ENCODE assay signal across 16 cellular contexts in the genomic region with DNA sequence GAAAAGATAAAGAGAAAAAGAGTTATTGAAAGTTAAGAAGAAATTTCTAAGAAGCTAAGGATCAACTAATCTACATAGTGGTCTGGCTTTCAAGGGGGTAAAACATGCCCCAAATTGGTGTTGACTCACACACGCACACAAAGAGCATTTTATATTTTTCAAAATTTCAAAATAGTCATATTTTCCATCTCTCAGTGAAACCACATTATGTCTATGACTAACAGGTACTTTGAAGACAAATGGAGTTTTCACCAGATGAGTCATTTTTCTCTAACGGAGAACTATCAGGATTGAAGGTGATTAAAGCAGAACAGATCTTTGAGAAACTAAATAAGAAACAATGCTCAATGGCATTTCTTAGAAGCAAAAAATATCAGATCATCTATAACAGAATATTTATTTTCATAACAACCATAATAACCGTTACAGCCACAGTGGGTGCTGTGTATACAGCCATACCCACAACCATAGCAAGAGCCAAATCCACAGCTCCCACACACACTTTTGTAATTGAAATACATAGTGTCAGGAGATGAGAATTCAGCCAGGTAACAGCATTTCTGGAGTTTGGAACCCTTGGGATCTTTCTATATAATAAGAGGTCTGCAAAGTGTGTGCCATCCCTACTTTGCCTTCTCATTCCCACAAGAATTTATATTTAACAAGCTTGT. TPM values are rescaled to one million over a fixed set of nuclear protein-coding genes. Genes with fewer than 3 reads are reported as not detected.
DNase-seq lines count a peak whose midpoint lies in the region; FAIRE-seq and TF ChIP-seq lines count a peak whose summit lies in the region.
"Had no signal": no experiment of that assay in that cellular context is flagged by ENCODE, and none has a peak within 500 bp of the region (broad histone marks: within the 10 kb centered on the region; RNA-seq: fewer than 3 reads in every experiment).

A gene with protein sequence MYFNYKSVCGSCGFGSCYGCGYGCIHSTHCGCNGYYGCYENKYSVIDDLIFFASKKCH (minus strand): TSS at position 539 of the 671 bp plus-strand sequence. CDS start 18 bp downstream, at position 521.

- FAIRE-seq in RCC 7860 (lab: Jason Lieb, UNC) = peak; percentile 91
- FAIRE-seq: H1 had no signal

- peaks cover 16% of the 10 kb centered on the region for H3K4me1 Mint-ChIP-seq in nephron progenitor cell
- H3K4me1 Mint-ChIP-seq: neural progenitor cell had no signal

- no peak within 1 kb of the TSS for H3K4me3 Mint-ChIP-seq in nephron progenitor cell
- H3K4me3 Mint-ChIP-seq: neural progenitor cell had no signal

- DNase-seq in stimulated activated CD4-positive, alpha-beta T cell treated with anti-CD3 and anti-CD28 coated beads, Interleukin-1b, Interleukin-23, amount 100 ng/mL, for 48 hours = peak; percentile 8
- DNase-seq in stimulated activated CD4-positive, alpha-beta T cell treated with anti-CD3 and anti-CD28 coated beads, Interleukin-2, amount 100 ng/mL, for 48 hours = no peak
- peak; percentile 72 for DNase-seq in RCC 7860 (ENCODE audit: low spot score)
- DNase-seq in astrocyte of the spinal cord (ENCODE audit: low read depth, low spot score) = peak; percentile 78
- no peak for DNase-seq in mesenteric fat pad (ENCODE audit: low spot score)
- DNase-seq in NCI-H2107 treated with DMSO at 0.1 percent for 48 hours (lab: John Stamatoyannopoulos, UW; ENCODE audit: unreplicated experiment) = no peak
- DNase-seq in nephron progenitor cell = no peak
- DNase-seq in NCI-H1417 treated with DMSO at 0.1 percent for 48 hours (lab: John Stamatoyannopoulos, UW) = no peak
- DNase-seq: AML-193, left ventricle myocardium inferior, NCI-H82 had no signal

- TF ChIP-seq CTCF in astrocyte of the spinal cord (IDR thresholded peaks at IDR 0.05; ENCODE audit: low read depth, low read length) (no peak), nephron progenitor cell (IDR thresholded peaks at IDR 0.05) (no peak)

- peaks cover 5% of the 10 kb centered on the region for H3K36me3 Mint-ChIP-seq in nephron progenitor cell (ENCODE audit: low read depth)
- H3K36me3 Mint-ChIP-seq: neural progenitor cell had no signal

- H3K27ac Mint-ChIP-seq in nephron progenitor cell = no peak within 1 kb of the TSS
- H3K27ac Mint-ChIP-seq: neural progenitor cell had no signal

- in situ Hi-C loops in astrocyte of the spinal cord (cut with HindIII; ENCODE audit: low sequenced_read_pairs) = no loop called here

- H3K27me3 Mint-ChIP-seq in nephron progenitor cell (ENCODE audit: low read depth, poor library complexity) = no peaks in the 10 kb centered on the region

- no peak within 1 kb of the TSS for H3K4me3 ChIP-seq in astrocyte of the spinal cord (ENCODE audit: low read depth, low read length)
- H3K4me3 ChIP-seq: left ventricle myocardium inferior, neural progenitor cell had no signal

- peaks cover 20% of the 10 kb centered on the region for H3K9me3 Mint-ChIP-seq in nephron progenitor cell
- H3K9me3 Mint-ChIP-seq: neural progenitor cell had no signal

RNA-seq across cellular contexts. Expression of the gene that starts here (rescaled TPM):
- total RNA-seq in mesenteric fat pad = not detected
- total RNA-seq: chondrocyte, G401, H1, left ventricle myocardium inferior, subcutaneous adipose tissue had no signal

Comparison
In these comparisons a context has a peak if more than half of its experiments do, and no peak if none do; other contexts are left out.
1. DNase-seq: peak in stimulated activated CD4-positive, alpha-beta T cell treated with anti-CD3 and anti-CD28 coated beads, Interleukin-1b, Interleukin-23, amount 100 ng/mL, for 48 hours (single experiment), RCC 7860 (single experiment) and astrocyte of the spinal cord (single experiment); none in stimulated activated CD4-positive, alpha-beta T cell treated with anti-CD3 and anti-CD28 coated beads, Interleukin-2, amount 100 ng/mL, for 48 hours (0 of 2), mesenteric fat pad (single experiment), NCI-H2107 treated with DMSO at 0.1 percent for 48 hours (single experiment), nephron progenitor cell (single experiment) and NCI-H1417 treated with DMSO at 0.1 percent for 48 hours (single experiment).